In the genomic region with DNA sequence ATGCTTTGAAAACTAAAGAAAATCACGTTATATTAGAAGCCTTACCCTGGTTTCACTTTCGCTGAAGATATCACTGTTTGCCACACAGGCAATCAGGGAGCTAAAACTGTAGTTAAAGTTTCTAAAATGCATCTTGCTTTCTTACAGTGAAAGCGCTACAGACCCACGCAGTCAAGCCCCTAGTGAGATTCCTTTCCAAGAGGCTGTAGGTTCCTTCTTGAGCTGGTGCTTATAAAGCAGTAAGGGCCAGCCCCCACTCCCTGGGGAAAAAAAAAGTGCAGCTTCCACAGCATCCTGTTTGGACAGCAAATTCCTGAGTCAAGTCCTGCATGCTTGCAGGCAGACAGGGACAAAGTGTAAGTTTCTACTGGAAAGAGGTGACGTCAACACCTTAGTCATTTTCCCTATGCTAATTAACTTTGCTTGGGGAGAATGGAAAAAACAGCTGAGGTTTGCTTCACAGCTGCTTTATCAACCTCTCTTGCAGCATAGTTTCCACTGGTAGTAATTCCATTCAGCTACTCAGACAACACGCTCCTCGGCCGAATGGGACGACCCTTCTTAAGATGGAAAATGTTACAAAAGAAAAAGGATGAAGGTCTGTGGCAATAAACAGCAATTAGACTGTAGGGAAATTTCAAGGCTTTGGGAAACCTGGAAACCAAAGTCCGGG, we compare ENCODE assay signal across 1 cellular context.
TF ChIP-seq lines count a peak whose summit lies in the region.

No MANE protein-coding gene starts in this region.

TF ChIP-seq in HepG2, 621 proteins besides CTCF, POLR2A, EP300 and RAD21 (continued from another document and continues in another):
- TF ChIP-seq, protein P1, sequence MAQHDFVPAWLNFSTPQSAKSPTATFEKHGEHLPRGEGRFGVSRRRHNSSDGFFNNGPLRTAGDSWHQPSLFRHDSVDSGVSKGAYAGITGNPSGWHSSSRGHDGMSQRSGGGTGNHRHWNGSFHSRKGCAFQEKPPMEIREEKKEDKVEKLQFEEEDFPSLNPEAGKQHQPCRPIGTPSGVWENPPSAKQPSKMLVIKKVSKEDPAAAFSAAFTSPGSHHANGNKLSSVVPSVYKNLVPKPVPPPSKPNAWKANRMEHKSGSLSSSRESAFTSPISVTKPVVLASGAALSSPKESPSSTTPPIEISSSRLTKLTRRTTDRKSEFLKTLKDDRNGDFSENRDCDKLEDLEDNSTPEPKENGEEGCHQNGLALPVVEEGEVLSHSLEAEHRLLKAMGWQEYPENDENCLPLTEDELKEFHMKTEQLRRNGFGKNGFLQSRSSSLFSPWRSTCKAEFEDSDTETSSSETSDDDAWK (CRISPR knock-in tag; IDR thresholded peaks at IDR 0.05): no peak
- TF ChIP-seq, protein P2, sequence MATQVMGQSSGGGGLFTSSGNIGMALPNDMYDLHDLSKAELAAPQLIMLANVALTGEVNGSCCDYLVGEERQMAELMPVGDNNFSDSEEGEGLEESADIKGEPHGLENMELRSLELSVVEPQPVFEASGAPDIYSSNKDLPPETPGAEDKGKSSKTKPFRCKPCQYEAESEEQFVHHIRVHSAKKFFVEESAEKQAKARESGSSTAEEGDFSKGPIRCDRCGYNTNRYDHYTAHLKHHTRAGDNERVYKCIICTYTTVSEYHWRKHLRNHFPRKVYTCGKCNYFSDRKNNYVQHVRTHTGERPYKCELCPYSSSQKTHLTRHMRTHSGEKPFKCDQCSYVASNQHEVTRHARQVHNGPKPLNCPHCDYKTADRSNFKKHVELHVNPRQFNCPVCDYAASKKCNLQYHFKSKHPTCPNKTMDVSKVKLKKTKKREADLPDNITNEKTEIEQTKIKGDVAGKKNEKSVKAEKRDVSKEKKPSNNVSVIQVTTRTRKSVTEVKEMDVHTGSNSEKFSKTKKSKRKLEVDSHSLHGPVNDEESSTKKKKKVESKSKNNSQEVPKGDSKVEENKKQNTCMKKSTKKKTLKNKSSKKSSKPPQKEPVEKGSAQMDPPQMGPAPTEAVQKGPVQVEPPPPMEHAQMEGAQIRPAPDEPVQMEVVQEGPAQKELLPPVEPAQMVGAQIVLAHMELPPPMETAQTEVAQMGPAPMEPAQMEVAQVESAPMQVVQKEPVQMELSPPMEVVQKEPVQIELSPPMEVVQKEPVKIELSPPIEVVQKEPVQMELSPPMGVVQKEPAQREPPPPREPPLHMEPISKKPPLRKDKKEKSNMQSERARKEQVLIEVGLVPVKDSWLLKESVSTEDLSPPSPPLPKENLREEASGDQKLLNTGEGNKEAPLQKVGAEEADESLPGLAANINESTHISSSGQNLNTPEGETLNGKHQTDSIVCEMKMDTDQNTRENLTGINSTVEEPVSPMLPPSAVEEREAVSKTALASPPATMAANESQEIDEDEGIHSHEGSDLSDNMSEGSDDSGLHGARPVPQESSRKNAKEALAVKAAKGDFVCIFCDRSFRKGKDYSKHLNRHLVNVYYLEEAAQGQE (IDR thresholded peaks at IDR 0.05; ENCODE audit: borderline replicate concordance in 1 of 2, low read depth in 1 of 2, low read length in 2 of 2): peak in 1 of 2 experiments; percentile 54; a peak in 1 of 4 replicates
- TF ChIP-seq SKI (IDR thresholded peaks at IDR 0.05; ENCODE audit: partially characterized antibody) (peak; percentile 63), FOXA1 (IDR thresholded peaks at IDR 0.05) (no peak), FOXA1 (CRISPR knock-in tag; IDR thresholded peaks at IDR 0.05) (peak; percentile 82), ZMYM2 (CRISPR knock-in tag; IDR thresholded peaks at IDR 0.05) (0 out of 2 replicates have a peak, but pooled peaks have one; percentile 43), KLF11 (CRISPR knock-in tag; IDR thresholded peaks at IDR 0.05) (no peak), ZC3H4 (CRISPR knock-in tag; IDR thresholded peaks at IDR 0.05; ENCODE audit: borderline replicate concordance) (no peak), NFE2L2 (IDR thresholded peaks at IDR 0.05; ENCODE audit: low read length) (no peak), YY1 (IDR thresholded peaks at IDR 0.05; ENCODE audit: insufficient read depth, insufficient replicate concordance, low read depth, low read length) (no peak), CREB1 (IDR thresholded peaks at IDR 0.05) (peak; percentile 93), CREB1 (CRISPR knock-in tag; IDR thresholded peaks at IDR 0.05) (peak; percentile 85), HDAC6 (IDR thresholded peaks at IDR 0.05; ENCODE audit: low read depth, low read length) (no peak), CBX2 (IDR thresholded peaks at IDR 0.05; ENCODE audit: low read depth, low read length) (no peak), CBX2 (CRISPR knock-in tag; IDR thresholded peaks at IDR 0.05; ENCODE audit: low read depth) (no peak), TAF15 (IDR thresholded peaks at IDR 0.05; ENCODE audit: low read depth, low read length, poor library complexity, severe bottlenecking) (no peak), KDM3A (CRISPR knock-in tag; IDR thresholded peaks at IDR 0.05; ENCODE audit: low read depth) (0 out of 2 replicates have a peak, but pooled peaks have one; percentile 38), KMT2B (CRISPR knock-in tag; IDR thresholded peaks at IDR 0.05) (peak; percentile 72), GATA4 (IDR thresholded peaks at IDR 0.05; ENCODE audit: borderline replicate concordance, low read depth) (no peak; the same call in 1 of the 2 replicates), TBX3 (IDR thresholded peaks at IDR 0.05; ENCODE audit: borderline replicate concordance) (no peak; the same call in 1 of the 2 replicates), ZNF33A (CRISPR knock-in tag; IDR thresholded peaks at IDR 0.05; ENCODE audit: borderline replicate concordance) (no peak), ZNF350 (CRISPR knock-in tag; IDR thresholded peaks at IDR 0.05; ENCODE audit: borderline replicate concordance, low read depth) (no peak), RBFOX2 (IDR thresholded peaks at IDR 0.05; ENCODE audit: low read depth, low read length) (peak; percentile 69; the same call in 1 of the 2 replicates), ZNF678 (CRISPR knock-in tag; IDR thresholded peaks at IDR 0.05) (no peak), ELF1 (CRISPR knock-in tag; IDR thresholded peaks at IDR 0.05) (0 out of 2 replicates have a peak, but pooled peaks have one; percentile 22), SP5 (CRISPR knock-in tag; IDR thresholded peaks at IDR 0.05; ENCODE audit: borderline replicate concordance, low read depth) (no peak), ZNF703 (CRISPR knock-in tag; IDR thresholded peaks at IDR 0.05; ENCODE audit: borderline replicate concordance) (0 out of 2 replicates have a peak, but pooled peaks have one; percentile 36), YEATS4 (CRISPR knock-in tag; IDR thresholded peaks at IDR 0.05; ENCODE audit: borderline replicate concordance) (peak; percentile 45; the same call in 1 of the 2 replicates), ZBTB7B (CRISPR knock-in tag; IDR thresholded peaks at IDR 0.05) (0 out of 2 replicates have a peak, but pooled peaks have one; percentile 23), ZNF556 (CRISPR knock-in tag; IDR thresholded peaks at IDR 0.05; ENCODE audit: borderline replicate concordance) (peak; percentile 34; the same call in 1 of the 2 replicates), THAP11 (CRISPR knock-in tag; IDR thresholded peaks at IDR 0.05) (peak; percentile 65), PRMT3 (CRISPR knock-in tag; IDR thresholded peaks at IDR 0.05; ENCODE audit: borderline replicate concordance, low read depth) (no peak)
- TF ChIP-seq, protein P3, sequence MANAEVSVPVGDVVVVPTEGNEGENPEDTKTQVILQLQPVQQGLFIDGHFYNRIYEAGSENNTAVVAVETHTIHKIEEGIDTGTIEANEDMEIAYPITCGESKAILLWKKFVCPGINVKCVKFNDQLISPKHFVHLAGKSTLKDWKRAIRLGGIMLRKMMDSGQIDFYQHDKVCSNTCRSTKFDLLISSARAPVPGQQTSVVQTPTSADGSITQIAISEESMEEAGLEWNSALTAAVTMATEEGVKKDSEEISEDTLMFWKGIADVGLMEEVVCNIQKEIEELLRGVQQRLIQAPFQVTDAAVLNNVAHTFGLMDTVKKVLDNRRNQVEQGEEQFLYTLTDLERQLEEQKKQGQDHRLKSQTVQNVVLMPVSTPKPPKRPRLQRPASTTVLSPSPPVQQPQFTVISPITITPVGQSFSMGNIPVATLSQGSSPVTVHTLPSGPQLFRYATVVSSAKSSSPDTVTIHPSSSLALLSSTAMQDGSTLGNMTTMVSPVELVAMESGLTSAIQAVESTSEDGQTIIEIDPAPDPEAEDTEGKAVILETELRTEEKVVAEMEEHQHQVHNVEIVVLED (CRISPR knock-in tag; IDR thresholded peaks at IDR 0.05; ENCODE audit: borderline replicate concordance): peak; percentile 31; the same call in 1 of the 2 replicates
- TF ChIP-seq, protein P4, sequence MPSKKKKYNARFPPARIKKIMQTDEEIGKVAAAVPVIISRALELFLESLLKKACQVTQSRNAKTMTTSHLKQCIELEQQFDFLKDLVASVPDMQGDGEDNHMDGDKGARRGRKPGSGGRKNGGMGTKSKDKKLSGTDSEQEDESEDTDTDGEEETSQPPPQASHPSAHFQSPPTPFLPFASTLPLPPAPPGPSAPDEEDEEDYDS (CRISPR knock-in tag; IDR thresholded peaks at IDR 0.05): peak; percentile 92
- TF ChIP-seq, protein P5, sequence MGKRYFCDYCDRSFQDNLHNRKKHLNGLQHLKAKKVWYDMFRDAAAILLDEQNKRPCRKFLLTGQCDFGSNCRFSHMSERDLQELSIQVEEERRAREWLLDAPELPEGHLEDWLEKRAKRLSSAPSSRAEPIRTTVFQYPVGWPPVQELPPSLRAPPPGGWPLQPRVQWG (CRISPR knock-in tag; IDR thresholded peaks at IDR 0.05; ENCODE audit: borderline replicate concordance, low read depth): no peak
- TF ChIP-seq, protein P6, sequence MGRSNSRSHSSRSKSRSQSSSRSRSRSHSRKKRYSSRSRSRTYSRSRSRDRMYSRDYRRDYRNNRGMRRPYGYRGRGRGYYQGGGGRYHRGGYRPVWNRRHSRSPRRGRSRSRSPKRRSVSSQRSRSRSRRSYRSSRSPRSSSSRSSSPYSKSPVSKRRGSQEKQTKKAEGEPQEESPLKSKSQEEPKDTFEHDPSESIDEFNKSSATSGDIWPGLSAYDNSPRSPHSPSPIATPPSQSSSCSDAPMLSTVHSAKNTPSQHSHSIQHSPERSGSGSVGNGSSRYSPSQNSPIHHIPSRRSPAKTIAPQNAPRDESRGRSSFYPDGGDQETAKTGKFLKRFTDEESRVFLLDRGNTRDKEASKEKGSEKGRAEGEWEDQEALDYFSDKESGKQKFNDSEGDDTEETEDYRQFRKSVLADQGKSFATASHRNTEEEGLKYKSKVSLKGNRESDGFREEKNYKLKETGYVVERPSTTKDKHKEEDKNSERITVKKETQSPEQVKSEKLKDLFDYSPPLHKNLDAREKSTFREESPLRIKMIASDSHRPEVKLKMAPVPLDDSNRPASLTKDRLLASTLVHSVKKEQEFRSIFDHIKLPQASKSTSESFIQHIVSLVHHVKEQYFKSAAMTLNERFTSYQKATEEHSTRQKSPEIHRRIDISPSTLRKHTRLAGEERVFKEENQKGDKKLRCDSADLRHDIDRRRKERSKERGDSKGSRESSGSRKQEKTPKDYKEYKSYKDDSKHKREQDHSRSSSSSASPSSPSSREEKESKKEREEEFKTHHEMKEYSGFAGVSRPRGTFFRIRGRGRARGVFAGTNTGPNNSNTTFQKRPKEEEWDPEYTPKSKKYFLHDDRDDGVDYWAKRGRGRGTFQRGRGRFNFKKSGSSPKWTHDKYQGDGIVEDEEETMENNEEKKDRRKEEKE (IDR thresholded peaks at IDR 0.05): no peak
- TF ChIP-seq, protein P7, sequence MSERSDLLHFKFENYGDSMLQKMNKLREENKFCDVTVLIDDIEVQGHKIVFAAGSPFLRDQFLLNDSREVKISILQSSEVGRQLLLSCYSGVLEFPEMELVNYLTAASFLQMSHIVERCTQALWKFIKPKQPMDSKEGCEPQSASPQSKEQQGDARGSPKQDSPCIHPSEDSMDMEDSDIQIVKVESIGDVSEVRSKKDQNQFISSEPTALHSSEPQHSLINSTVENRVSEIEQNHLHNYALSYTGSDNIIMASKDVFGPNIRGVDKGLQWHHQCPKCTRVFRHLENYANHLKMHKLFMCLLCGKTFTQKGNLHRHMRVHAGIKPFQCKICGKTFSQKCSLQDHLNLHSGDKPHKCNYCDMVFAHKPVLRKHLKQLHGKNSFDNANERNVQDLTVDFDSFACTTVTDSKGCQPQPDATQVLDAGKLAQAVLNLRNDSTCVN (CRISPR knock-in tag; IDR thresholded peaks at IDR 0.05; ENCODE audit: borderline replicate concordance): no peak
- TF ChIP-seq, protein P8, sequence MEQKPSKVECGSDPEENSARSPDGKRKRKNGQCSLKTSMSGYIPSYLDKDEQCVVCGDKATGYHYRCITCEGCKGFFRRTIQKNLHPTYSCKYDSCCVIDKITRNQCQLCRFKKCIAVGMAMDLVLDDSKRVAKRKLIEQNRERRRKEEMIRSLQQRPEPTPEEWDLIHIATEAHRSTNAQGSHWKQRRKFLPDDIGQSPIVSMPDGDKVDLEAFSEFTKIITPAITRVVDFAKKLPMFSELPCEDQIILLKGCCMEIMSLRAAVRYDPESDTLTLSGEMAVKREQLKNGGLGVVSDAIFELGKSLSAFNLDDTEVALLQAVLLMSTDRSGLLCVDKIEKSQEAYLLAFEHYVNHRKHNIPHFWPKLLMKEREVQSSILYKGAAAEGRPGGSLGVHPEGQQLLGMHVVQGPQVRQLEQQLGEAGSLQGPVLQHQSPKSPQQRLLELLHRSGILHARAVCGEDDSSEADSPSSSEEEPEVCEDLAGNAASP (CRISPR knock-in tag; IDR thresholded peaks at IDR 0.05; ENCODE audit: borderline replicate concordance): peak; percentile 56; the same call in 1 of the 2 replicates
- TF ChIP-seq, protein P9, sequence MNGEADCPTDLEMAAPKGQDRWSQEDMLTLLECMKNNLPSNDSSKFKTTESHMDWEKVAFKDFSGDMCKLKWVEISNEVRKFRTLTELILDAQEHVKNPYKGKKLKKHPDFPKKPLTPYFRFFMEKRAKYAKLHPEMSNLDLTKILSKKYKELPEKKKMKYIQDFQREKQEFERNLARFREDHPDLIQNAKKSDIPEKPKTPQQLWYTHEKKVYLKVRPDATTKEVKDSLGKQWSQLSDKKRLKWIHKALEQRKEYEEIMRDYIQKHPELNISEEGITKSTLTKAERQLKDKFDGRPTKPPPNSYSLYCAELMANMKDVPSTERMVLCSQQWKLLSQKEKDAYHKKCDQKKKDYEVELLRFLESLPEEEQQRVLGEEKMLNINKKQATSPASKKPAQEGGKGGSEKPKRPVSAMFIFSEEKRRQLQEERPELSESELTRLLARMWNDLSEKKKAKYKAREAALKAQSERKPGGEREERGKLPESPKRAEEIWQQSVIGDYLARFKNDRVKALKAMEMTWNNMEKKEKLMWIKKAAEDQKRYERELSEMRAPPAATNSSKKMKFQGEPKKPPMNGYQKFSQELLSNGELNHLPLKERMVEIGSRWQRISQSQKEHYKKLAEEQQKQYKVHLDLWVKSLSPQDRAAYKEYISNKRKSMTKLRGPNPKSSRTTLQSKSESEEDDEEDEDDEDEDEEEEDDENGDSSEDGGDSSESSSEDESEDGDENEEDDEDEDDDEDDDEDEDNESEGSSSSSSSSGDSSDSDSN (CRISPR knock-in tag; IDR thresholded peaks at IDR 0.05): peak; percentile 31; the same call in 1 of the 2 replicates
- TF ChIP-seq, protein P10, sequence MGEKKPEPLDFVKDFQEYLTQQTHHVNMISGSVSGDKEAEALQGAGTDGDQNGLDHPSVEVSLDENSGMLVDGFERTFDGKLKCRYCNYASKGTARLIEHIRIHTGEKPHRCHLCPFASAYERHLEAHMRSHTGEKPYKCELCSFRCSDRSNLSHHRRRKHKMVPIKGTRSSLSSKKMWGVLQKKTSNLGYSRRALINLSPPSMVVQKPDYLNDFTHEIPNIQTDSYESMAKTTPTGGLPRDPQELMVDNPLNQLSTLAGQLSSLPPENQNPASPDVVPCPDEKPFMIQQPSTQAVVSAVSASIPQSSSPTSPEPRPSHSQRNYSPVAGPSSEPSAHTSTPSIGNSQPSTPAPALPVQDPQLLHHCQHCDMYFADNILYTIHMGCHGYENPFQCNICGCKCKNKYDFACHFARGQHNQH (CRISPR knock-in tag; IDR thresholded peaks at IDR 0.05): peak; percentile 59; the same call in 1 of the 2 replicates
